In genomic region chr4:164959421-164959820, GRCh38 we compare ENCODE assay signal across 2 cellular contexts. TPM values are rescaled to one million over a fixed set of nuclear protein-coding genes. Genes with fewer than 3 reads are reported as not detected.
"Had no signal": no experiment of that assay in that cellular context is flagged by ENCODE, and none has a peak within 500 bp of the region (broad histone marks: within the 10 kb centered on the region; RNA-seq: fewer than 3 reads in every experiment).

No MANE protein-coding gene starts in this region.

RNA-seq across cellular contexts. Expression of gene TRIM61, which starts 18.0 kb away (rescaled TPM):
- total RNA-seq: dermis microvascular lymphatic vessel endothelial cell, epithelial cell of proximal tubule had no signal
